8 cellular contexts compared by ENCODE assay signal in genomic region chr18:3623769-3624545, GRCh38.
DNase-seq lines count a peak whose midpoint lies in the region; ATAC-seq lines count a peak whose summit lies in the region.

No MANE protein-coding gene starts in this region.

- H3K36me3 ChIP-seq in stomach smooth muscle (ENCODE audit: control insufficient read depth in 2 of 2, insufficient read depth in 2 of 2, low read length in 2 of 2) = no peaks in the 10 kb centered on the region

- H3K4me1 Mint-ChIP-seq in central memory CD8-positive, alpha-beta T cell = peaks cover 10% of the 10 kb centered on the region

- no peaks in the 10 kb centered on the region for H3K27me3 Mint-ChIP-seq in central memory CD8-positive, alpha-beta T cell

- H3K9me3 ChIP-seq in stomach smooth muscle (ENCODE audit: control insufficient read depth in 2 of 2, low read length in 2 of 2) = no peaks in the 10 kb centered on the region

- no peaks in the 10 kb centered on the region for H3K9me3 Mint-ChIP-seq in central memory CD8-positive, alpha-beta T cell

- peak overlapping the region; percentile 20 for H3K27ac Mint-ChIP-seq in central memory CD8-positive, alpha-beta T cell (ENCODE audit: low read depth)

- DNase-seq in GM04504 (ENCODE audit: low read depth) = peak; percentile 94
- peak; percentile 47 for DNase-seq in RPMI8226
- DNase-seq in central memory CD8-positive, alpha-beta T cell (ENCODE audit: low spot score in 2 of 2) = no peak
- DNase-seq in left colon = peak; percentile 76 to 84
- no peak for DNase-seq in NCI-H748 treated with DMSO at 0.1 percent for 48 hours (lab: John Stamatoyannopoulos, UW)

- no peaks in the 10 kb centered on the region for H3K27me3 ChIP-seq in stomach smooth muscle (ENCODE audit: control insufficient read depth in 1 of 2, insufficient read depth in 2 of 2, low read length in 2 of 2)

- H3K36me3 Mint-ChIP-seq in central memory CD8-positive, alpha-beta T cell (ENCODE audit: insufficient read depth) = peaks cover 2% of the 10 kb centered on the region

- no peak for ATAC-seq in central memory CD8-positive, alpha-beta T cell (replicated peaks; ENCODE audit: extremely low read depth, poor library complexity, severe bottlenecking)
- ATAC-seq in left colon = peak; percentile 93
- ATAC-seq in HG03175 (IDR thresholded peaks at IDR 0.05; ENCODE audit: unreplicated experiment) = no peak
- ATAC-seq in HG02938 (IDR thresholded peaks at IDR 0.05; ENCODE audit: unreplicated experiment) = no peak

- H3K4me3 ChIP-seq in stomach smooth muscle (ENCODE audit: low read length in 2 of 2) = peak overlapping the region; percentile 51 to 52

- H3K4me1 ChIP-seq in stomach smooth muscle (ENCODE audit: control insufficient read depth, insufficient read depth, low read length) = peaks cover 11% of the 10 kb centered on the region

- no peak overlapping the region for H3K4me3 Mint-ChIP-seq in central memory CD8-positive, alpha-beta T cell

- peak overlapping the region; percentile 39 to 47 for H3K9ac ChIP-seq in stomach smooth muscle (ENCODE audit: low read length in 2 of 2)

- H3K27ac ChIP-seq in stomach smooth muscle (ENCODE audit: low read length) = peak overlapping the region; percentile 58

- intact Hi-C loops in left colon (cut with DNase I, micrococcal nuclease) = no loop called here

Comparison
In these comparisons a context has a peak if more than half of its experiments do, and no peak if none do; other contexts are left out.
1. DNase-seq: peak in GM04504 (single experiment), RPMI8226 (single experiment) and left colon (2 of 2); none in central memory CD8-positive, alpha-beta T cell (0 of 2) and NCI-H748 treated with DMSO at 0.1 percent for 48 hours (single experiment).